15 cellular contexts compared by ENCODE assay signal in genomic region chr14:23093104-23093503, GRCh38. TPM values are rescaled to one million over a fixed set of nuclear protein-coding genes. Genes with fewer than 3 reads are reported as not detected.
DNase-seq lines count a peak whose midpoint lies in the region; ATAC-seq and TF ChIP-seq lines count a peak whose summit lies in the region.
"Had no signal": no experiment of that assay in that cellular context is flagged by ENCODE, and none has a peak within 500 bp of the region (broad histone marks: within the 10 kb centered on the region; RNA-seq: fewer than 3 reads in every experiment).

No MANE protein-coding gene starts in this region.

- intact Hi-C loops in activated CD4-positive, alpha-beta T cell treated with anti-CD3 and anti-CD28 coated beads for 36 hours (cut with DNase I, micrococcal nuclease): loop anchor here (10.0 kb wide), 4 partner anchors 192 to 1828 kb away; partner anchors contain the start of genes DCAF11 (in 1 of the 2), EMC9 (in 1 of the 2), HNRNPC (in 1 of the 2) and HOMEZ (in 1 of the 2)
- intact Hi-C loops in esophagus muscularis mucosa (cut with DNase I): no loop called here
- intact Hi-C loops in psoas muscle (cut with DNase I): no loop called here

- H3K4me3 ChIP-seq in NB4 (ENCODE audit: low read depth, low read length) (peak overlapping the region; percentile 88), esophagus muscularis mucosa (peak overlapping the region in 3 of 4 donors; percentile 67 to 87 (median 85)), psoas muscle (peak overlapping the region; percentile 97)
- H3K4me3 ChIP-seq: lung had no signal

- WGBS in esophagus muscularis mucosa: 45% methylated on average over 2 of the region's 2 CpGs
- 56 to 70% (median 59%) methylated on average over 2 of the region's 2 CpGs for WGBS in psoas muscle, 3 donors

- TF ChIP-seq CTCF in NB4 (IDR thresholded peaks at IDR 0.05; ENCODE audit: low read depth, low read length) (no peak), esophagus muscularis mucosa (IDR thresholded peaks at IDR 0.05) (no peak), psoas muscle (IDR thresholded peaks at IDR 0.05) (no peak)

- peaks cover 35 to 57% (median 49%) of the 10 kb centered on the region in 4 donors for H3K4me1 ChIP-seq in esophagus muscularis mucosa
- H3K4me1 ChIP-seq in psoas muscle: peaks cover 30% of the 10 kb centered on the region

- peaks cover 49% of the 10 kb centered on the region for H3K36me3 Mint-ChIP-seq in activated CD4-positive, alpha-beta T cell treated with anti-CD3 and anti-CD28 coated beads for 36 hours (ENCODE audit: low read depth)

- POLR2A ChIA-PET in activated CD4-positive, alpha-beta T cell treated with anti-CD3 and anti-CD28 coated beads for 36 hours (lab: Charles Lee): no interaction called here

- no peaks in the 10 kb centered on the region for H3K9me3 Mint-ChIP-seq in activated CD4-positive, alpha-beta T cell treated with anti-CD3 and anti-CD28 coated beads for 36 hours (ENCODE audit: low read depth)
- H3K9me3 Mint-ChIP-seq: activated T-helper 17 cell treated with anti-CD3 and anti-CD28 coated beads, Interleukin-2, amount 50 U/mL, for 72 hours had no signal

- ATAC-seq in activated CD4-positive, alpha-beta T cell treated with anti-CD3 and anti-CD28 coated beads for 36 hours: no peak
- no peak for ATAC-seq in psoas muscle
- ATAC-seq: activated T-helper 17 cell treated with anti-CD3 and anti-CD28 coated beads, Interleukin-2, amount 50 U/mL, for 72 hours; gastroesophageal sphincter had no signal

- CTCF ChIA-PET in activated CD4-positive, alpha-beta T cell treated with anti-CD3 and anti-CD28 coated beads for 36 hours (lab: Charles Lee): interaction anchor here (1.5 to 4.4 kb wide), 5 partner anchors 13 to 107 kb away, joined by 3 to 36 read pairs (median 8); partner anchors contain the start of gene CDH24

- DNase-seq in activated CD4-positive, alpha-beta T cell treated with anti-CD3 and anti-CD28 coated beads for 36 hours: no peak
- no peak for DNase-seq in activated CD4-positive, alpha-beta T cell treated with anti-CD3 and anti-CD28 coated beads for 1 hour
- DNase-seq in NB4 (ENCODE audit: low read depth): no peak
- DNase-seq in esophagus muscularis mucosa (ENCODE audit: extremely low spot score): no peak
- no peak for DNase-seq in psoas muscle
- DNase-seq in COLO668 (lab: John Stamatoyannopoulos, UW; ENCODE audit: unreplicated experiment): no peak
- no peak for DNase-seq in stimulated activated CD4-positive, alpha-beta T cell treated with anti-CD3 and anti-CD28 coated beads, Interleukin-2, amount 100 ng/mL, for 24 hours
- no peak for DNase-seq in LoVo (ENCODE audit: low spot score)
- DNase-seq: NCI-H446 had no signal

- H3K9me3 ChIP-seq in esophagus muscularis mucosa (no peaks in the 10 kb centered on the region), psoas muscle (no peaks in the 10 kb centered on the region)
- H3K9me3 ChIP-seq: gastroesophageal sphincter had no signal

- H3K27ac ChIP-seq in esophagus muscularis mucosa (replicated peaks in 1 of 4): no peak overlapping the region
- peak overlapping the region; percentile 47 for H3K27ac ChIP-seq in psoas muscle

- no peaks in the 10 kb centered on the region for H3K27me3 Mint-ChIP-seq in activated CD4-positive, alpha-beta T cell treated with anti-CD3 and anti-CD28 coated beads for 36 hours
- H3K27me3 Mint-ChIP-seq: activated T-helper 17 cell treated with anti-CD3 and anti-CD28 coated beads, Interleukin-2, amount 50 U/mL, for 72 hours had no signal

- H3K27me3 ChIP-seq in esophagus muscularis mucosa: no peaks in the 10 kb centered on the region
- no peaks in the 10 kb centered on the region for H3K27me3 ChIP-seq in psoas muscle (ENCODE audit: insufficient read depth in 3 of 3, low read length in 2 of 3)
- H3K27me3 ChIP-seq: gastroesophageal sphincter had no signal

- H3K36me3 ChIP-seq in esophagus muscularis mucosa (peaks cover 35 to 59% (median 55%) of the 10 kb centered on the region in 4 donors), psoas muscle (ENCODE audit: insufficient read depth in 1 of 2, low read depth in 1 of 2) (peaks cover 18 to 67% of the 10 kb centered on the region in 2 donors)

- TF ChIP-seq POLR2A in NB4 (IDR thresholded peaks at IDR 0.05; ENCODE audit: extremely low read depth, insufficient read length) (no peak), esophagus muscularis mucosa (IDR thresholded peaks at IDR 0.05; ENCODE audit: low read depth) (no peak)

- peak overlapping the region; percentile 52 for H3K27ac Mint-ChIP-seq in activated CD4-positive, alpha-beta T cell treated with anti-CD3 and anti-CD28 coated beads for 36 hours

- no peak for TF ChIP-seq EP300 in esophagus muscularis mucosa (IDR thresholded peaks at IDR 0.05)

- H3K4me1 Mint-ChIP-seq in activated CD4-positive, alpha-beta T cell treated with anti-CD3 and anti-CD28 coated beads for 36 hours: peaks cover 28% of the 10 kb centered on the region

- no peak overlapping the region for H3K4me3 Mint-ChIP-seq in activated CD4-positive, alpha-beta T cell treated with anti-CD3 and anti-CD28 coated beads for 36 hours
- H3K4me3 Mint-ChIP-seq: activated T-helper 17 cell treated with anti-CD3 and anti-CD28 coated beads, Interleukin-2, amount 50 U/mL, for 72 hours had no signal

RNA-seq across cellular contexts. Expression of gene ACIN1, which starts 1.8 kb away (rescaled TPM):
- total RNA-seq in activated CD4-positive, alpha-beta T cell treated with anti-CD3 and anti-CD28 coated beads for 36 hours: 100 to 1,000 TPM; 160 to 215 TPM
- total RNA-seq in esophagus muscularis mucosa (100 to 1,000 TPM in 1 of 4 donors, 10 to 100 TPM in 3; 60.1 to 101 (median 89.5) TPM), psoas muscle (10 to 100 TPM; 75.3 to 83.2 (median 82.2) TPM)
- polyA plus RNA-seq in psoas muscle: 10 to 100 TPM; 45.2 to 57.6 (median 53.5) TPM

RNA-seq across cellular contexts. Expression of gene C14orf119, which starts 2.2 kb away (rescaled TPM):
- 10 to 100 TPM; 43.8 to 51.5 TPM for total RNA-seq in activated CD4-positive, alpha-beta T cell treated with anti-CD3 and anti-CD28 coated beads for 36 hours
- 10 to 100 TPM; 21.2 to 42.5 (median 34.0) TPM for total RNA-seq in esophagus muscularis mucosa
- 10 to 100 TPM; 24.2 to 31.3 (median 27.0) TPM for total RNA-seq in psoas muscle
- polyA plus RNA-seq in psoas muscle: 10 to 100 TPM; 23.2 to 65.3 (median 47.1) TPM

RNA-seq across cellular contexts. Expression of gene CIROP, which starts 11.7 kb away (rescaled TPM):
- not detected for total RNA-seq in activated CD4-positive, alpha-beta T cell treated with anti-CD3 and anti-CD28 coated beads for 36 hours
- total RNA-seq in esophagus muscularis mucosa (under 1 TPM in 1 of 4 donors, not detected in 3; 0.19 TPM), psoas muscle (not detected)
- polyA plus RNA-seq in psoas muscle: under 1 TPM in 1 of 3 donors, not detected in 2; 0.03 TPM
- total RNA-seq: activated T-helper 17 cell treated with anti-CD3 and anti-CD28 coated beads, Interleukin-2, amount 50 U/mL, for 72 hours; cerebellum; lung; pulmonary artery endothelial cell; temporal lobe had no signal
- polyA plus RNA-seq: lung had no signal

RNA-seq across cellular contexts. Expression of gene CEBPE, which starts 26.0 kb away (rescaled TPM):
- under 1 TPM; 0.19 to 0.34 TPM for total RNA-seq in activated CD4-positive, alpha-beta T cell treated with anti-CD3 and anti-CD28 coated beads for 36 hours
- total RNA-seq in esophagus muscularis mucosa: under 1 TPM in 1 of 4 donors, not detected in 3; 0.57 TPM
- under 1 TPM in 2 of 4 donors, not detected in 2; 0.17 to 0.22 TPM for total RNA-seq in psoas muscle
- polyA plus RNA-seq in psoas muscle: under 1 TPM in 2 of 3 donors, not detected in 1; 0.03 to 0.19 TPM
- total RNA-seq: activated T-helper 17 cell treated with anti-CD3 and anti-CD28 coated beads, Interleukin-2, amount 50 U/mL, for 72 hours; cerebellum; gastroesophageal sphincter; pulmonary artery endothelial cell; temporal lobe had no signal

RNA-seq across cellular contexts. Expression of gene CDH24, which starts 35.8 kb away (rescaled TPM):
- total RNA-seq in activated CD4-positive, alpha-beta T cell treated with anti-CD3 and anti-CD28 coated beads for 36 hours: 1 to 10 TPM in 1 of 2 experiments, under 1 TPM in 1; 0.82 to 1.1 TPM
- total RNA-seq in esophagus muscularis mucosa: 1 to 10 TPM; 2.5 to 5.9 (median 3.6) TPM
- under 1 TPM; 0.30 to 0.77 (median 0.32) TPM for total RNA-seq in psoas muscle
- under 1 TPM; 0.31 to 0.51 (median 0.35) TPM for polyA plus RNA-seq in psoas muscle

Comparison
In these comparisons a context has a peak if more than half of its experiments do, and no peak if none do; other contexts are left out.
1. intact Hi-C loops: an anchor here in activated CD4-positive, alpha-beta T cell treated with anti-CD3 and anti-CD28 coated beads for 36 hours (10.0 kb wide); none called in esophagus muscularis mucosa and psoas muscle.